ENCODE assay signal across 12 cellular contexts in the genomic region with DNA sequence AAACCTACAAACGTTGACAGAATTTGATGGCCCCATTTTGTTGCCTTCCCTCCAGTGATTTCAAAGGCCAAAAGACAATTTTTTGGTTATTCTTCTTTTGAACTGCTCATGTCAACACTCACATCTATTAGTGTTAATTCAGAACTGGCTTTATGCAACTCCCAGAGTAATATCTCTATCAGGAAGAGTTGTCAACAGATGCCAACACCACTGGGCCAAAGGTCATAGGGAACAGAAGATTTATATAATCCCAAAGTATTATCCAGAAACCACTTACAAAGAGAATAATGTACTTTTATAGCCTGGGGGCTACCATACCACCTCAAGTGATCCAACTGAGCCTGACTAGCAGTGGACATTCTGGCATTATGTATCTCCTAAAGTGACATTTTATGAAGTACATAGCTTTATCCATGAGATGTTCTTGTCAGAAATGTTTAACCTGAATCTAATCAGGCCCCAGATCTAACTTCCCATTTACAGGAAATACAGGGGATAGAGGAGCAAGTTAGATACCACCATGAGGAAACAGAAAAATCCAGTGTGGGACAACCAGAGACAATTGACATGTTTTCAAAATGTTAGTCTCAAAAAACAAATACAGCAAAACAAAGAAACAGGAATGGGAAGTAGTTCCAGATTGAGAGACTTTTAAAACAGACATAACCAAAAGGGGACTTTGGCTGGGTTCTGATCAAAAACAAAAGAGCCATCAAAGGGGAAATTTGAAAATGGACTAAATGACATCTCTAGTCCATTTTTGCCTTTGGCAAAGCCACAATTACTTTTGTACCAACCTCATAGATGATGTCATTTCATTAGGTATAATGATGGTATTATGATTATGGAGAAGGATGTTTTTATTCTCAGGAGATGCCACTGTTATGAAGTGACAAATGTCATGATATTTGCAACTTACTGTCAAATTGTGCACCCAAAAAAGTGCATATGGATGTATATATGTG. TPM values are rescaled to one million over a fixed set of nuclear protein-coding genes. Genes with fewer than 3 reads are reported as not detected.
DNase-seq lines count a peak whose midpoint lies in the region; ATAC-seq and TF ChIP-seq lines count a peak whose summit lies in the region.
"Had no signal": no experiment of that assay in that cellular context is flagged by ENCODE, and none has a peak within 500 bp of the region (broad histone marks: within the 10 kb centered on the region; RNA-seq: fewer than 3 reads in every experiment).

No MANE protein-coding gene starts in this region.

- no peaks in the 10 kb centered on the region for H3K4me1 ChIP-seq in HEK293 (ENCODE audit: control insufficient read depth, insufficient read depth, low read length)

- no peak for TF ChIP-seq CTCF in HEK293 (tag by site-specific recombination; IDR thresholded peaks at IDR 0.05)

- H3K27me3 Mint-ChIP-seq in activated CD4-positive, alpha-beta T cell treated with anti-CD3 and anti-CD28 coated beads for 36 hours, result no peaks in the 10 kb centered on the region
- no peaks in the 10 kb centered on the region for H3K27me3 Mint-ChIP-seq in activated naive CD8-positive, alpha-beta T cell
- no peaks in the 10 kb centered on the region for H3K27me3 Mint-ChIP-seq in natural killer cell treated with Interleukin-12 subunit alpha and Interleukin-12 subunit beta and Interleukin-15 and Interleukin-18, amount 100 ng/mL, for 72 hours

- peaks cover 0 to 8% of the 10 kb centered on the region in 2 experiments; a peak in 2 of 3 replicates for H3K36me3 ChIP-seq in HEK293 (ENCODE audit: control insufficient read depth in 2 of 2, insufficient read depth in 1 of 2, low read length in 2 of 2)

- no peak overlapping the region for H3K27ac ChIP-seq in HEK293 (ENCODE audit: extremely low read depth, low read depth, low read length)

- peaks cover 84% of the 10 kb centered on the region for H3K4me1 Mint-ChIP-seq in activated CD4-positive, alpha-beta T cell treated with anti-CD3 and anti-CD28 coated beads for 36 hours
- H3K4me1 Mint-ChIP-seq in activated naive CD8-positive, alpha-beta T cell (ENCODE audit: low read depth), result peaks cover 87% of the 10 kb centered on the region
- H3K4me1 Mint-ChIP-seq in natural killer cell treated with Interleukin-12 subunit alpha and Interleukin-12 subunit beta and Interleukin-15 and Interleukin-18, amount 100 ng/mL, for 72 hours (ENCODE audit: low read depth in 2 of 2), result peaks cover 80 to 82% of the 10 kb centered on the region in 2 donors

- POLR2A ChIA-PET in activated CD4-positive, alpha-beta T cell treated with anti-CD3 and anti-CD28 coated beads for 36 hours (lab: Charles Lee), result no interaction called here
- POLR2A ChIA-PET in HEK293 (lab: Yijun Ruan, JAX), result no interaction called here

- H3K9me3 ChIP-seq in HEK293 (ENCODE audit: control insufficient read depth, insufficient read depth, low read depth, low read length), result no peaks in the 10 kb centered on the region

- no peak for DNase-seq in activated CD4-positive, alpha-beta T cell treated with anti-CD3 and anti-CD28 coated beads for 36 hours
- DNase-seq in activated CD4-positive, alpha-beta T cell treated with anti-CD3 and anti-CD28 coated beads, Interleukin-2, amount 50 U/mL, for 4 hours, result no peak
- no peak for DNase-seq in natural killer cell treated with Interleukin-12 subunit alpha and Interleukin-12 subunit beta and Interleukin-15 and Interleukin-18, amount 100 ng/mL, for 72 hours (ENCODE audit: low spot score)
- no peak for DNase-seq in NCI-H69 (lab: John Stamatoyannopoulos, UW)
- no peak for DNase-seq in activated gamma-delta T cell treated with Interleukin-2 at 50 U/mL for 16 hours
- DNase-seq: HCEC 1CT, mesenchymal stem cell, NCI-H1930, NCI-H526 had no signal

- peak overlapping the region; percentile 57 for H3K4me3 Mint-ChIP-seq in activated CD4-positive, alpha-beta T cell treated with anti-CD3 and anti-CD28 coated beads for 36 hours
- H3K4me3 Mint-ChIP-seq in activated naive CD8-positive, alpha-beta T cell, result peak overlapping the region; percentile 72
- H3K4me3 Mint-ChIP-seq in natural killer cell treated with Interleukin-12 subunit alpha and Interleukin-12 subunit beta and Interleukin-15 and Interleukin-18, amount 100 ng/mL, for 72 hours, result peak overlapping the region; percentile 81

- ATAC-seq in activated CD4-positive, alpha-beta T cell treated with anti-CD3 and anti-CD28 coated beads for 36 hours, result no peak
- ATAC-seq in natural killer cell treated with Interleukin-12 subunit alpha and Interleukin-12 subunit beta and Interleukin-15 and Interleukin-18, amount 100 ng/mL, for 72 hours, result no peak
- ATAC-seq in HG03354 (IDR thresholded peaks at IDR 0.05; ENCODE audit: poor library complexity, severe bottlenecking, unreplicated experiment), result no peak

- no peak overlapping the region for H3K4me3 ChIP-seq in HEK293 (ENCODE audit: low read depth, low read length)

- no peaks in the 10 kb centered on the region for H3K9me3 Mint-ChIP-seq in activated CD4-positive, alpha-beta T cell treated with anti-CD3 and anti-CD28 coated beads for 36 hours (ENCODE audit: low read depth)
- no peaks in the 10 kb centered on the region for H3K9me3 Mint-ChIP-seq in activated naive CD8-positive, alpha-beta T cell (ENCODE audit: low read depth)
- peaks cover 5% of the 10 kb centered on the region for H3K9me3 Mint-ChIP-seq in natural killer cell treated with Interleukin-12 subunit alpha and Interleukin-12 subunit beta and Interleukin-15 and Interleukin-18, amount 100 ng/mL, for 72 hours

- peak overlapping the region; percentile 88 for H3K27ac Mint-ChIP-seq in activated CD4-positive, alpha-beta T cell treated with anti-CD3 and anti-CD28 coated beads for 36 hours
- peak overlapping the region; percentile 94 for H3K27ac Mint-ChIP-seq in activated naive CD8-positive, alpha-beta T cell
- H3K27ac Mint-ChIP-seq in natural killer cell treated with Interleukin-12 subunit alpha and Interleukin-12 subunit beta and Interleukin-15 and Interleukin-18, amount 100 ng/mL, for 72 hours, result peak overlapping the region; percentile 95 to 96

- intact Hi-C loops in activated CD4-positive, alpha-beta T cell treated with anti-CD3 and anti-CD28 coated beads for 36 hours (cut with DNase I, micrococcal nuclease), result loop anchor here in 1 of 2 experiments (10.0 kb wide), 1 partner anchor 551 kb away; no protein-coding TSS in a partner anchor

- CTCF ChIA-PET in activated CD4-positive, alpha-beta T cell treated with anti-CD3 and anti-CD28 coated beads for 36 hours (lab: Charles Lee), result interaction anchor here (1.1 to 5.5 kb wide), 2 partner anchors 17 to 253 kb away, joined by 3 to 37 read pairs; partner anchors contain the start of gene FAM117A
- CTCF ChIA-PET in HEK293 (lab: Yijun Ruan, JAX), result no interaction called here

- H3K36me3 Mint-ChIP-seq in activated CD4-positive, alpha-beta T cell treated with anti-CD3 and anti-CD28 coated beads for 36 hours (ENCODE audit: low read depth), result peaks cover 7% of the 10 kb centered on the region
- peaks cover 2% of the 10 kb centered on the region for H3K36me3 Mint-ChIP-seq in activated naive CD8-positive, alpha-beta T cell
- H3K36me3 Mint-ChIP-seq in natural killer cell treated with Interleukin-12 subunit alpha and Interleukin-12 subunit beta and Interleukin-15 and Interleukin-18, amount 100 ng/mL, for 72 hours, result peaks cover 8% of the 10 kb centered on the region

TF ChIP-seq in HEK293, 187 proteins besides CTCF, POLR2A, EP300 and RAD21:
- TF ChIP-seq KLF9 (tag by site-specific recombination; IDR thresholded peaks at IDR 0.05; ENCODE audit: low read depth) (no peak), ATF2 (tag by site-specific recombination; IDR thresholded peaks at IDR 0.05; ENCODE audit: low read depth) (peak; percentile 51; the same call in 1 of the 2 replicates)

RNA-seq across cellular contexts. Expression of gene FAM117A, which starts 18.5 kb away (rescaled TPM):
- total RNA-seq in activated CD4-positive, alpha-beta T cell treated with anti-CD3 and anti-CD28 coated beads for 36 hours, result 10 to 100 TPM; 14.1 to 15.4 TPM
- total RNA-seq in natural killer cell treated with Interleukin-12 subunit alpha and Interleukin-12 subunit beta and Interleukin-15 and Interleukin-18, amount 100 ng/mL, for 72 hours, result 10 to 100 TPM; 22.4 to 36.4 TPM

RNA-seq across cellular contexts. Expression of gene SLC35B1, which starts 37.7 kb away (rescaled TPM):
- 10 to 100 TPM; 43.9 to 59.4 TPM for total RNA-seq in activated CD4-positive, alpha-beta T cell treated with anti-CD3 and anti-CD28 coated beads for 36 hours
- 100 to 1,000 TPM in 1 of 2 donors, 10 to 100 TPM in 1; 90.9 to 115 TPM for total RNA-seq in natural killer cell treated with Interleukin-12 subunit alpha and Interleukin-12 subunit beta and Interleukin-15 and Interleukin-18, amount 100 ng/mL, for 72 hours

RNA-seq across cellular contexts. Expression of gene KAT7, which starts 43.0 kb away (rescaled TPM):
- 10 to 100 TPM; 63.5 to 93.0 TPM for total RNA-seq in activated CD4-positive, alpha-beta T cell treated with anti-CD3 and anti-CD28 coated beads for 36 hours
- 10 to 100 TPM; 75.8 to 98.5 TPM for total RNA-seq in natural killer cell treated with Interleukin-12 subunit alpha and Interleukin-12 subunit beta and Interleukin-15 and Interleukin-18, amount 100 ng/mL, for 72 hours
